8 cellular contexts compared by ENCODE assay signal in the genomic region with DNA sequence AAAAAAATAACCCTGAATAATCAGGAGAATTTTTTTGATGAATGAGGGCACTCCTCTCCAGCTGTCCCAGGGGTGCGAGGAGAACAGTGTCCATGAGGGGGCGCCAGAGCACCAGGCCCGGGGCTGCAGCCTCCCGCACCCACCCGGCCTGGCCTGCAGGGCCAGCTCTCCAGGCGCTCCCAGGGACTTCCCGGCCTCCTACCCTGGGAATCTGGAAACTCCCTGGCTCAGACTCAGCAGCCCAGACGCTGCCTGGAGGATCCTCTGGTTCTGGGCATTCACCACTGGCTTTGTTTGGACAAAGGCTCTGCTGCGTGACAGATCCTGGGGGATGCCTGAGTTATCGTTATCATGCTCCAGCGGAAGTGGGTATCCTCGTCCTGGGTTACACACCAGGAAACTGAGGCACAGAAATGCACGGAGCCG. TPM values are rescaled to one million over a fixed set of nuclear protein-coding genes. Genes with fewer than 3 reads are reported as not detected.
DNase-seq lines count a peak whose midpoint lies in the region; ATAC-seq and TF ChIP-seq lines count a peak whose summit lies in the region.

No MANE protein-coding gene starts in this region.

- H3K27me3 Mint-ChIP-seq in activated CD4-positive, alpha-beta memory T cell treated with anti-CD3 and anti-CD28 coated beads for 36 hours, result no peaks in the 10 kb centered on the region

- peaks cover 52% of the 10 kb centered on the region for H3K36me3 Mint-ChIP-seq in activated CD4-positive, alpha-beta memory T cell treated with anti-CD3 and anti-CD28 coated beads for 36 hours

- H3K27ac ChIP-seq in dorsolateral prefrontal cortex (peak overlapping the region in 21 of 59 donors; percentile 4 to 57 (median 33)), lower lobe of right lung (no peak overlapping the region)

- H3K27ac Mint-ChIP-seq in activated CD4-positive, alpha-beta memory T cell treated with anti-CD3 and anti-CD28 coated beads for 36 hours, result no peak overlapping the region

- POLR2A ChIA-PET in activated CD4-positive, alpha-beta memory T cell treated with anti-CD3 and anti-CD28 coated beads for 36 hours (lab: Charles Lee), result interaction anchor here (1.1 kb wide), 1 partner anchor 167 kb away, joined by 4 read pairs; no protein-coding TSS in a partner anchor

- TF ChIP-seq CTCF in dorsolateral prefrontal cortex (IDR thresholded peaks at IDR 0.05 in 54 of 56, conservative IDR thresholded peaks at IDR 0.05 in 2 of 56; ENCODE audit: low read depth in 1 of 56, partially characterized antibody in 56 of 56) (peak; percentile 80 to 98 (median 96)), lower lobe of right lung (IDR thresholded peaks at IDR 0.05) (peak; percentile 95)

- CTCF ChIA-PET in activated CD4-positive, alpha-beta memory T cell treated with anti-CD3 and anti-CD28 coated beads for 36 hours (lab: Charles Lee), result interaction anchor here (0.6 to 3.7 kb wide), 28 partner anchors 11 to 693 kb away, joined by 3 to 41 read pairs (median 4); a partner anchor contains a TSS

- peak; percentile 97 to 98 for ATAC-seq in lower lobe of right lung
- ATAC-seq in HG02571 (IDR thresholded peaks at IDR 0.05; ENCODE audit: unreplicated experiment), result no peak

- no peaks in the 10 kb centered on the region for H3K4me1 Mint-ChIP-seq in activated CD4-positive, alpha-beta memory T cell treated with anti-CD3 and anti-CD28 coated beads for 36 hours (ENCODE audit: low read depth)

- peaks cover 15% of the 10 kb centered on the region for H3K9me3 ChIP-seq in lower lobe of right lung

- intact Hi-C loops in activated CD4-positive, alpha-beta memory T cell treated with anti-CD3 and anti-CD28 coated beads for 36 hours (cut with micrococcal nuclease), result loop anchor here (2.0 kb wide), 1 partner anchor 152 kb away; no protein-coding TSS in a partner anchor
- intact Hi-C loops in dorsolateral prefrontal cortex (cut with DNase I) (loop anchor here (1.0 to 10.0 kb wide), 5 partner anchors 152 to 694 kb away; no protein-coding TSS in a partner anchor), lower lobe of right lung (cut with DNase I) (loop anchor here (10.0 kb wide), 1 partner anchor 154 kb away; no protein-coding TSS in a partner anchor)

- H3K36me3 ChIP-seq in lower lobe of right lung, result peaks cover 8% of the 10 kb centered on the region

- H3K4me1 ChIP-seq in lower lobe of right lung, result peaks cover 15% of the 10 kb centered on the region

- peaks cover 13% of the 10 kb centered on the region for H3K9me3 Mint-ChIP-seq in activated CD4-positive, alpha-beta memory T cell treated with anti-CD3 and anti-CD28 coated beads for 36 hours

- no peak overlapping the region for H3K4me3 Mint-ChIP-seq in activated CD4-positive, alpha-beta memory T cell treated with anti-CD3 and anti-CD28 coated beads for 36 hours

- H3K27me3 ChIP-seq in dorsolateral prefrontal cortex, result no peaks in the 10 kb centered on the region
- H3K27me3 ChIP-seq in lower lobe of right lung (ENCODE audit: low read depth), result no peaks in the 10 kb centered on the region

- H3K4me3 ChIP-seq in dorsolateral prefrontal cortex (no peak overlapping the region), lower lobe of right lung (no peak overlapping the region)

- DNase-seq in NCI-H2081 (lab: John Stamatoyannopoulos, UW) (peak; percentile 51 to 62), NCI-H2081 treated with DMSO at 0.1 percent for 48 hours (lab: John Stamatoyannopoulos, UW) (no peak), NCI-H2196 treated with DMSO at 0.1 percent for 48 hours (lab: John Stamatoyannopoulos, UW; ENCODE audit: unreplicated experiment) (peak; percentile 63), dorsolateral prefrontal cortex (peak; percentile 74 to 91 (median 82)), lower lobe of right lung (peak; percentile 87)
- DNase-seq in activated CD4-positive, alpha-beta memory T cell treated with anti-CD3 and anti-CD28 coated beads for 36 hours, result peak; percentile 71
- peak; percentile 72 for DNase-seq in stimulated activated CD4-positive, alpha-beta T cell treated with anti-CD3 and anti-CD28 coated beads, Interleukin-4, amount 100 ng/mL, for 24 hours

RNA-seq across cellular contexts. Expression of a gene that starts 31.0 kb away (rescaled TPM):
- 100 to 1,000 TPM; 265 to 266 TPM for total RNA-seq in activated CD4-positive, alpha-beta memory T cell treated with anti-CD3 and anti-CD28 coated beads for 36 hours
- total RNA-seq in dorsolateral prefrontal cortex, result 10 to 100 TPM in 93 of 120 experiments, 1 to 10 TPM in 27; 4.6 to 40.1 (median 13.6) TPM
- 25.7 TPM for total RNA-seq in lower lobe of right lung

RNA-seq across cellular contexts. Expression of a gene that starts 50.0 kb away (rescaled TPM):
- total RNA-seq in activated CD4-positive, alpha-beta memory T cell treated with anti-CD3 and anti-CD28 coated beads for 36 hours, result 1 to 10 TPM; 2.7 to 2.8 TPM
- 10 to 100 TPM in 51 of 120 experiments, 1 to 10 TPM in 69; 1.5 to 40.4 (median 8.6) TPM for total RNA-seq in dorsolateral prefrontal cortex
- 68.3 TPM for total RNA-seq in lower lobe of right lung
